Comparison of ENCODE assay signal across 27 cellular contexts in the genomic region with DNA sequence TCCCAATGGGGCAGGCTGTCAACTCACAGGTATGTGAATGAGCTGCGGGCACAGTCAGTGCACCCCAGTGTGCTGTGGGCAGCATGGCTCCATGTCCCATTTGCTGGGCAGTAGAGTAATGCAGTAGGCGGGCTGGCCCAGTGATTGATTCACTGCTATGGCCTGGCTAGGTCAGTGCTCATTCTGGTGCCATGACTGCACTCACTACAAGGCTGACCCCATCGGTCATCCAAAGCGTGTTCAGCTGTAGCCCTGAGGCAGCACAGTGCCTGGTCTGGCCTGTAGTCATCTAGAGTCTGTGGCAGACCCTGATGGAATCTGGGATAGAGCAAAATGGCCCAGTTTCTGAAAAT. TPM values are rescaled to one million over a fixed set of nuclear protein-coding genes. Genes with fewer than 3 reads are reported as not detected.
DNase-seq lines count a peak whose midpoint lies in the region; ATAC-seq, FAIRE-seq and TF ChIP-seq lines count a peak whose summit lies in the region.
"Had no signal": no experiment of that assay in that cellular context is flagged by ENCODE, and none has a peak within 500 bp of the region (broad histone marks: within the 10 kb centered on the region; RNA-seq: fewer than 3 reads in every experiment).

No MANE protein-coding gene starts in this region.

- no peak overlapping the region for H3K27ac ChIP-seq in left lung
- H3K27ac ChIP-seq: adrenal gland; BLaER1 treated with 17β-estradiol and CSF1 and Interleukin-3, amounts not matched to agents 10 nM and 100 nM; body of pancreas; parathyroid adenoma; right atrium auricular region; suprapubic skin; vagina had no signal

- H3K9me3 Mint-ChIP-seq in CD14-positive monocyte (peaks cover 0 to 2% (median 0%) of the 10 kb centered on the region in 7 donors), Caco-2 (ENCODE audit: unreplicated experiment) (no peaks in the 10 kb centered on the region), neural crest cell (no peaks in the 10 kb centered on the region)
- H3K9me3 Mint-ChIP-seq: activated CD4-positive, alpha-beta T cell treated with anti-CD3 and anti-CD28 coated beads, Interleukin-2, amount 10 ng/mL, durations not matched to agents 24 days and 14 days; activated T-helper 1 cell treated with anti-CD3 and anti-CD28 coated beads, Interleukin-12 subunit alpha, Interleukin-12 subunit beta, Interleukin-2, Interleukin-4 antibody, amounts not matched to agents 30 ng/mL and 10 ng/mL and 1 ng/mL, durations not matched to agents 14 hours and 24 hours and 36 hours; nephron; stimulated activated effector memory CD8-positive, alpha-beta T cell treated with anti-CD3 and anti-CD28 coated beads, Interleukin-12 subunit alpha, Interleukin-12 subunit beta, amount 100 ng/mL, for 72 hours had no signal

- no peak for TF ChIP-seq CTCF in CD14-positive monocyte (IDR thresholded peaks at IDR 0.05)
- TF ChIP-seq CTCF in Caco-2 (IDR thresholded peaks at IDR 0.05; ENCODE audit: insufficient read depth in 1 of 2, low read depth in 1 of 2, low read length in 1 of 2, severe bottlenecking in 1 of 2, unreplicated experiment in 1 of 2) = no peak
- TF ChIP-seq CTCF in bronchial epithelial cell (IDR thresholded peaks at IDR 0.05; ENCODE audit: insufficient read depth, low read length, severe bottlenecking) = no peak
- no peak for TF ChIP-seq CTCF in neural crest cell (conservative IDR thresholded peaks at IDR 0.05)
- no peak for TF ChIP-seq CTCF in left lung (IDR thresholded peaks at IDR 0.05)

- no peaks in the 10 kb centered on the region; the same call in 1 of the 2 replicates for H3K36me3 ChIP-seq in Caco-2 (ENCODE audit: control insufficient read depth, insufficient read depth, low read length)
- H3K36me3 ChIP-seq in bronchial epithelial cell (ENCODE audit: control insufficient read depth, insufficient read depth, low read length) = peaks cover 58% of the 10 kb centered on the region
- peaks cover 5 to 100% of the 10 kb centered on the region in 2 donors for H3K36me3 ChIP-seq in left lung

- CTCF ChIA-PET in Caco-2 (lab: Charles Lee) = no interaction called here

- DNase-seq in CD14-positive monocyte (ENCODE audit: low spot score) (peak; percentile 30), Caco-2 (no peak), bronchial epithelial cell (ENCODE audit: low read depth) (no peak), neural crest cell (ENCODE audit: low read depth, low spot score) (no peak), ecto neural progenitor cell (ENCODE audit: low spot score) (no peak), EL (no peak), left lung (no peak), NCI-H345 (lab: John Stamatoyannopoulos, UW) (no peak)
- DNase-seq: activated CD4-positive, alpha-beta T cell treated with anti-CD3 and anti-CD28 coated beads, Interleukin-2, amount 10 ng/mL, durations not matched to agents 24 days and 14 days; Calu3; DND-41; NCI-H1417 treated with DMSO at 0.1 percent for 48 hours; NCI-H2081; NCI-H748 treated with DMSO at 0.1 percent for 48 hours; stimulated activated CD4-positive, alpha-beta T cell treated with anti-CD3 and anti-CD28 coated beads, Interleukin-4, amount 100 ng/mL, for 24 hours had no signal

- H3K27me3 ChIP-seq in Caco-2 (replicated peaks; ENCODE audit: control insufficient read depth, insufficient read depth, low read length) (no peaks in the 10 kb centered on the region), bronchial epithelial cell (ENCODE audit: control insufficient read depth, insufficient read depth, low read length) (no peaks in the 10 kb centered on the region), left lung (no peaks in the 10 kb centered on the region)
- H3K27me3 ChIP-seq: adrenal gland; BLaER1 treated with 17β-estradiol and CSF1 and Interleukin-3, amounts not matched to agents 10 nM and 100 nM; body of pancreas; right atrium auricular region; suprapubic skin; vagina had no signal

- peaks cover 0 to 3% (median 2%) of the 10 kb centered on the region in 3 donors for H3K27me3 Mint-ChIP-seq in CD14-positive monocyte (ENCODE audit: low read depth in 3 of 3)
- no peaks in the 10 kb centered on the region for H3K27me3 Mint-ChIP-seq in Caco-2 (ENCODE audit: insufficient read depth, unreplicated experiment)
- H3K27me3 Mint-ChIP-seq in neural crest cell (ENCODE audit: low read depth) = no peaks in the 10 kb centered on the region
- H3K27me3 Mint-ChIP-seq: activated CD4-positive, alpha-beta T cell treated with anti-CD3 and anti-CD28 coated beads, Interleukin-2, amount 10 ng/mL, durations not matched to agents 24 days and 14 days had no signal

- H3K4me1 Mint-ChIP-seq in CD14-positive monocyte (no peaks in the 10 kb centered on the region), Caco-2 (ENCODE audit: low read depth, unreplicated experiment) (peaks cover 16% of the 10 kb centered on the region), neural crest cell (no peaks in the 10 kb centered on the region)
- H3K4me1 Mint-ChIP-seq: activated CD4-positive, alpha-beta T cell treated with anti-CD3 and anti-CD28 coated beads, Interleukin-2, amount 10 ng/mL, durations not matched to agents 24 days and 14 days had no signal

- H3K36me3 Mint-ChIP-seq in CD14-positive monocyte (peaks cover 96 to 98% of the 10 kb centered on the region in 2 donors), Caco-2 (ENCODE audit: insufficient read depth, unreplicated experiment) (peaks cover 40% of the 10 kb centered on the region), neural crest cell (ENCODE audit: low read depth) (peaks cover 22% of the 10 kb centered on the region)

- H3K27ac Mint-ChIP-seq in CD14-positive monocyte = peak overlapping the region in 1 of 7 donors; percentile 37
- peak overlapping the region; percentile 29 for H3K27ac Mint-ChIP-seq in Caco-2 (ENCODE audit: unreplicated experiment)
- H3K27ac Mint-ChIP-seq in neural crest cell (ENCODE audit: unreplicated experiment) = peak overlapping the region; percentile 37
- H3K27ac Mint-ChIP-seq: activated CD4-positive, alpha-beta T cell treated with anti-CD3 and anti-CD28 coated beads, Interleukin-2, amount 10 ng/mL, durations not matched to agents 24 days and 14 days; activated T-helper 1 cell treated with anti-CD3 and anti-CD28 coated beads, Interleukin-12 subunit alpha, Interleukin-12 subunit beta, Interleukin-2, Interleukin-4 antibody, amounts not matched to agents 30 ng/mL and 10 ng/mL and 1 ng/mL, durations not matched to agents 14 hours and 24 hours and 36 hours; nephron had no signal

- POLR2A ChIA-PET in Caco-2 (lab: Charles Lee) = no interaction called here

- H3K4me3 Mint-ChIP-seq in CD14-positive monocyte (no peak overlapping the region), Caco-2 (ENCODE audit: unreplicated experiment) (no peak overlapping the region), neural crest cell (peak overlapping the region; percentile 18)
- H3K4me3 Mint-ChIP-seq: activated CD4-positive, alpha-beta T cell treated with anti-CD3 and anti-CD28 coated beads, Interleukin-2, amount 10 ng/mL, durations not matched to agents 24 days and 14 days; activated T-helper 1 cell treated with anti-CD3 and anti-CD28 coated beads, Interleukin-12 subunit alpha, Interleukin-12 subunit beta, Interleukin-2, Interleukin-4 antibody, amounts not matched to agents 30 ng/mL and 10 ng/mL and 1 ng/mL, durations not matched to agents 14 hours and 24 hours and 36 hours; nephron; stimulated activated effector memory CD8-positive, alpha-beta T cell treated with anti-CD3 and anti-CD28 coated beads, Interleukin-12 subunit alpha, Interleukin-12 subunit beta, amount 100 ng/mL, for 72 hours had no signal

- no TSS peak for BruUV-seq in Caco-2 (replicated peaks; lab: Mats Ljungman, UMichigan)

- intact Hi-C loops in CD14-positive monocyte (cut with micrococcal nuclease) = no loop called here
- intact Hi-C loops in Caco-2 (cut with micrococcal nuclease; ENCODE audit: unreplicated experiment) = no loop called here
- intact Hi-C loops in left lung (cut with DNase I) = no loop called here

- H3K4me1 ChIP-seq in Caco-2 = no peaks in the 10 kb centered on the region
- H3K4me1 ChIP-seq in left lung = peaks cover 0 to 3% of the 10 kb centered on the region in 2 donors
- H3K4me1 ChIP-seq: parathyroid adenoma, suprapubic skin, vagina had no signal

- H3K9me3 ChIP-seq in Caco-2 (no peaks in the 10 kb centered on the region), left lung (no peaks in the 10 kb centered on the region)
- H3K9me3 ChIP-seq: adrenal gland; BLaER1 treated with 17β-estradiol and CSF1 and Interleukin-3, amounts not matched to agents 10 nM and 100 nM; body of pancreas; right atrium auricular region; suprapubic skin; vagina had no signal

- peak; percentile 89 for FAIRE-seq in bronchial epithelial cell (lab: Jason Lieb, UNC)

- H3K4me3 ChIP-seq in Caco-2 (ENCODE audit: low read depth, low read length) (no peak overlapping the region), bronchial epithelial cell (ENCODE audit: low read depth, low read length) (no peak overlapping the region), left lung (no peak overlapping the region)
- H3K4me3 ChIP-seq: adrenal gland; BLaER1 treated with 17β-estradiol and CSF1 and Interleukin-3, amounts not matched to agents 10 nM and 100 nM; body of pancreas; lung; right atrium auricular region; suprapubic skin; vagina had no signal

- ATAC-seq in left lung = no peak
- ATAC-seq: body of pancreas; SK-N-SH treated with all-trans-retinoic acid at 6 μM for 48 hours; stimulated activated effector memory CD8-positive, alpha-beta T cell treated with anti-CD3 and anti-CD28 coated beads, Interleukin-12 subunit alpha, Interleukin-12 subunit beta, amount 100 ng/mL, for 72 hours had no signal

RNA-seq across cellular contexts. Expression of a gene that starts 7.4 kb away (rescaled TPM):
- 1 to 10 TPM in 1 of 2 donors, under 1 TPM in 1; 0.74 to 1.6 TPM for polyA plus RNA-seq in CD14-positive monocyte
- total RNA-seq in Caco-2 (2022) (34.5 and 35.4 TPM in 2 replicates), bronchial epithelial cell (21.8 and 28.7 TPM in 2 replicates), neural crest cell (42.9 and 46.6 TPM in 2 replicates), left lung (10 to 100 TPM; 55.9 to 60.2 TPM)

RNA-seq across cellular contexts. Expression of a gene that starts 56.7 kb away (rescaled TPM):
- polyA plus RNA-seq in CD14-positive monocyte = 1 to 10 TPM; 2.4 to 2.6 TPM
- total RNA-seq in Caco-2 (2022) (29.0 and 31.6 TPM in 2 replicates), bronchial epithelial cell (12.6 and 16.5 TPM in 2 replicates), neural crest cell (39.4 and 42.0 TPM in 2 replicates), left lung (10 to 100 TPM; 40.1 to 68.0 TPM)

RNA-seq across cellular contexts. Expression of a gene that starts 56.8 kb away (rescaled TPM):
- polyA plus RNA-seq in CD14-positive monocyte = 10 to 100 TPM; 40.7 to 41.8 TPM
- total RNA-seq in Caco-2 (2022) = 33.3 and 35.8 TPM in 2 replicates
- 78.1 and 83.2 TPM in 2 replicates for total RNA-seq in bronchial epithelial cell
- total RNA-seq in neural crest cell = 30.8 and 33.9 TPM in 2 replicates
- 10 to 100 TPM; 40.3 to 48.5 TPM for total RNA-seq in left lung
